ENCODE assay signal across 7 cellular contexts in the genomic region with DNA sequence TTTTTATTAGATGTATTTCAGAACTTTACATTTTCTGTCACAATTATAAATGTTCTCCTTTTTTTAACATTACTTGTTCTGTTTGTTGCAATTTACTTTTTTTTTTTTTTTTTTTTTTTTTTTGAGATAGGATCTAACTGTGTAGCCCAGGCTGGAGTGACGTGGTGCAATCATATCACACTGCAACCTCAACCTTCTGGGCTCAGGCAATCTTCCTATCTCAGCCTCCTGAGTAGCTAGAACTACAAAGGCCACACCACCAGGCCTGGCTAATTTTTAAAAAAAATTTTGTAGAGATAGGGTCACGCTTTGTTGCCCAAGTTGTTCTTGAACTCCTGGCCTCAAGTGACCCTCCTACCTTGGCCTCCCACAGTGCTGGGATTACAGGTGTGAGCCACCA.
"Had no signal": no experiment of that assay in that cellular context is flagged by ENCODE, and none has a peak within 500 bp of the region (broad histone marks: within the 10 kb centered on the region; RNA-seq: fewer than 3 reads in every experiment).

No MANE protein-coding gene starts in this region.

- H3K4me3 ChIP-seq: GM23248, HAP-1 had no signal

- H3K4me3 Mint-ChIP-seq: HFFc6 had no signal

- H3K9me3 ChIP-seq: HAP-1 had no signal

- H3K27ac ChIP-seq: GM23248 had no signal

- H3K36me3 ChIP-seq: HAP-1 had no signal

- DNase-seq: GM23248, GOT3, H7, HFFc6, IMR-90 had no signal

- H3K9me3 Mint-ChIP-seq: HFFc6 had no signal

- ATAC-seq: HCT116 had no signal

- H3K27ac Mint-ChIP-seq: HFFc6 had no signal
